In genomic region chrX:109536439-109537323, GRCh38 we compare ENCODE assay signal across 8 cellular contexts. TPM values are rescaled to one million over a fixed set of nuclear protein-coding genes. Genes with fewer than 3 reads are reported as not detected.
DNase-seq lines count a peak whose midpoint lies in the region; ATAC-seq and TF ChIP-seq lines count a peak whose summit lies in the region.

NXT2 (plus strand) TSS chrX:109536844; CDS start chrX:109537007, 163 bp downstream.

- no peaks in the 10 kb centered on the region for H3K9me3 Mint-ChIP-seq in activated naive CD8-positive, alpha-beta T cell (ENCODE audit: low read depth)

- no peaks in the 10 kb centered on the region for H3K36me3 Mint-ChIP-seq in activated naive CD8-positive, alpha-beta T cell

- peaks cover 7% of the 10 kb centered on the region for H3K27me3 Mint-ChIP-seq in activated naive CD8-positive, alpha-beta T cell

- TF ChIP-seq CTCF in GM12864 (IDR thresholded peaks at IDR 0.05; ENCODE audit: low read depth, low read length, missing control alignments) (no peak), omental fat pad (IDR thresholded peaks at IDR 0.05) (no peak)

- H3K4me3 ChIP-seq in GM12864 (ENCODE audit: low read depth, low read length), result peak within 1 kb of the TSS; percentile 61

- H3K4me1 Mint-ChIP-seq in activated naive CD8-positive, alpha-beta T cell (ENCODE audit: low read depth), result peaks cover 9% of the 10 kb centered on the region

- peak within 1 kb of the TSS; percentile 41 for H3K27ac ChIP-seq in temporal lobe (ENCODE audit: low read depth, low read length)

- DNase-seq in GM12864 (ENCODE audit: low read depth) (peak; percentile 78), NCI-H1105 treated with DMSO at 0.1 percent for 48 hours (lab: John Stamatoyannopoulos, UW) (peak; percentile 87), SKM-1 treated with dmso at 0.1 percent for 144 hours (lab: John Stamatoyannopoulos, UW; ENCODE audit: unreplicated experiment) (peak; percentile 66), glomerular visceral epithelial cell (ENCODE audit: extremely low spot score) (peak; percentile 88), omental fat pad (ENCODE audit: low spot score) (peak; percentile 56)

- ATAC-seq in HG02678 (IDR thresholded peaks at IDR 0.05; ENCODE audit: unreplicated experiment) (peak; percentile 97), omental fat pad (ENCODE audit: low FRiP score) (peak; percentile 97)

- peak within 1 kb of the TSS; percentile 97 for H3K4me3 Mint-ChIP-seq in activated naive CD8-positive, alpha-beta T cell

- H3K27ac Mint-ChIP-seq in activated naive CD8-positive, alpha-beta T cell, result peak within 1 kb of the TSS; percentile 99

RNA-seq across cellular contexts. Expression of gene NXT2, which starts in this region (rescaled TPM):
- total RNA-seq in omental fat pad, result 10 to 100 TPM in 1 of 4 donors, 1 to 10 TPM in 3; 5.4 to 11.2 (median 7.3) TPM
- total RNA-seq in temporal lobe, result 5.9 TPM

Comparison
In these comparisons a context has a peak if more than half of its experiments do, and no peak if none do; other contexts are left out.
1. Peak in every context shown above with its lines: DNase-seq, ATAC-seq, H3K4me3 ChIP-seq and H3K27ac ChIP-seq.